ENCODE assay signal across 27 cellular contexts in the genomic region with DNA sequence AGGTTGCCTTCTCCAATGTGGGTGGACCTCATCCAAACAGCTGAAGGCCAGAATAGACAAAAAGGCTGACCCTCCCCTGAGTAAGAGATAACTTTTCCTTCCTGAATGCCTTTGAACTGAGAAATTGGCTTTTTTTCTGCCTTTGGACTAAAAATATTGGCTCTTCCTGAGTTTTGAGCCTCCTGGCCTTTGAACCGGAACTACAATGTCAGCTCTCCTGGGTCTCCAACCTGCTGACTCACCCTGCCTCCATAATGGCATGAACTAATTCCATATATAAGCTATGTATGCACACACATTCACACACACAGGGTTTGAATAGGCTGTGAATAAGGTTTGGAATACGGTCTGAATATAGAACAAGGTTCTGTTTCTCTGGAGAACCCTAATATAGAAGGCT.
"Had no signal": no experiment of that assay in that cellular context is flagged by ENCODE, and none has a peak within 500 bp of the region (broad histone marks: within the 10 kb centered on the region; RNA-seq: fewer than 3 reads in every experiment).

No MANE protein-coding gene starts in this region.

- H3K27me3 ChIP-seq: colonic mucosa, esophagus muscularis mucosa, esophagus squamous epithelium, gastrocnemius medialis, gastroesophageal sphincter, heart right ventricle, hepatocyte had no signal

- H3K79me2 ChIP-seq: hepatocyte had no signal

- H3K9me3 ChIP-seq: colonic mucosa, esophagus muscularis mucosa, esophagus squamous epithelium, gastrocnemius medialis, gastroesophageal sphincter, heart left ventricle, heart right ventricle had no signal

- H3K4me2 ChIP-seq: hepatocyte had no signal

- H3K4me1 ChIP-seq: colonic mucosa, esophagus muscularis mucosa, esophagus squamous epithelium, foreskin keratinocyte, gastrocnemius medialis, gastroesophageal sphincter, heart left ventricle, heart right ventricle had no signal

- ATAC-seq: effector memory CD8-positive, alpha-beta T cell; esophagus mucosa; foreskin keratinocyte; gastrocnemius medialis; gastroesophageal sphincter; heart left ventricle; heart right ventricle had no signal

- DNase-seq: colonic mucosa; cortex of kidney; dermis blood vessel endothelial cell; dorsolateral prefrontal cortex; effector CD4-positive, alpha-beta T cell; effector CD8-positive, alpha-beta T cell; effector memory CD4-positive, alpha-beta T cell; effector memory CD8-positive, alpha-beta T cell; endodermal cell; erythroblast; esophagus squamous epithelium; foreskin fibroblast; foreskin keratinocyte; gastrocnemius medialis; glutamatergic neuron; head of caudate nucleus; heart left ventricle; heart right ventricle had no signal

- H3K27ac ChIP-seq: colonic mucosa, coronary artery, dorsolateral prefrontal cortex, epithelial cell of prostate, esophagus muscularis mucosa, esophagus squamous epithelium, foreskin keratinocyte, gastrocnemius medialis, gastroesophageal sphincter, heart left ventricle, heart right ventricle, hepatocyte had no signal

- H3K36me3 ChIP-seq: colonic mucosa, esophagus muscularis mucosa, esophagus squamous epithelium, gastrocnemius medialis, gastroesophageal sphincter, heart left ventricle, heart right ventricle had no signal

- FAIRE-seq: endometrium, endothelial cell of umbilical vein, frontal cortex had no signal

- H2AFZ ChIP-seq: hepatocyte had no signal

- H3K4me3 ChIP-seq: colonic mucosa, coronary artery, dorsolateral prefrontal cortex, esophagus muscularis mucosa, esophagus squamous epithelium, gastrocnemius medialis, gastroesophageal sphincter, heart left ventricle, heart right ventricle, hepatocyte had no signal
